19 cellular contexts compared by ENCODE assay signal in the genomic region with DNA sequence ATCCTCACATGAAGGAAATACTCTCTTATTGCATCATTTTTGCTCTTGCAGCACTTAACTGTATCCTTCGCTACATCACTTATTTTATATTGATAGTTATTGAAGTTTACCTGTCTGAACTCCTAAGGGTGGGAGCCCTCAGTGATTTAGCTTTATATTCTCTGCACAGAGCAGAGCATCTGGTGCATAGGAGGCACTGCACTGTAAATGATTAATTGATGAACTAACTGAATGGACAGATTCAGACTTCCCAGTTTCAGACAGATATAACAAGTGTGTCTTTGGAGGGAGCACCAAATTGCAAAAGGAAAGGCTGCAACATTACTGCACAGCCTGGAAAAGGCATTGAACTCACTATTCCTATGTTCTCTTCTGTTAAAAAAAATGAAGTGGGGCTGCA.
DNase-seq lines count a peak whose midpoint lies in the region; ATAC-seq, FAIRE-seq and TF ChIP-seq lines count a peak whose summit lies in the region.
"Had no signal": no experiment of that assay in that cellular context is flagged by ENCODE, and none has a peak within 500 bp of the region (broad histone marks: within the 10 kb centered on the region; RNA-seq: fewer than 3 reads in every experiment).

No MANE protein-coding gene starts in this region.

- TF ChIP-seq EP300 in GM12878 (IDR thresholded peaks at IDR 0.05; ENCODE audit: borderline replicate concordance in 1 of 2, control insufficient read depth in 1 of 2, low read depth in 2 of 2, low read length in 2 of 2) = no peak

- no peak for DNase-seq in GM12878 (ENCODE audit: low read depth, low spot score)
- peak; percentile 30 for DNase-seq in renal cortical epithelial cell (ENCODE audit: low read depth)
- DNase-seq in foreskin fibroblast = no peak
- no peak for DNase-seq in mesendoderm
- DNase-seq: CD8-positive, alpha-beta T cell; COR-L47; DMS153; DMS79 treated with DMSO at 0.1 percent for 48 hours; EL; HCEC 1CT; HFFc6 had no signal

- H4K5ac ChIP-seq in mesendoderm (ENCODE audit: low read length) = no peak overlapping the region

- H3K9ac ChIP-seq in GM12878 (ENCODE audit: control insufficient read depth, insufficient read depth, low read length) (no peak overlapping the region), mesendoderm (ENCODE audit: low read length) (no peak overlapping the region)
- H3K9ac ChIP-seq: KMS-11 had no signal

- intact Hi-C loops in GM12878 (cut with micrococcal nuclease; ENCODE audit: unreplicated experiment) = loop anchor here (1.0 kb wide), 1 partner anchor 25 kb away; no protein-coding TSS in a partner anchor

- peaks cover 6% of the 10 kb centered on the region; the same call in 2 of the 3 replicates for H3K9me3 ChIP-seq in GM12878 (replicated peaks; ENCODE audit: control insufficient read depth, insufficient read depth, low read length)

- no peak overlapping the region for H3K18ac ChIP-seq in mesendoderm (ENCODE audit: low read length)

- H3K4me2 ChIP-seq in GM12878 (ENCODE audit: control insufficient read depth, insufficient read depth) = no peak overlapping the region
- H3K4me2 ChIP-seq in mesendoderm (ENCODE audit: low read length) = no peak overlapping the region
- H3K4me2 ChIP-seq: KMS-11 had no signal

- H2BK120ac ChIP-seq in mesendoderm (ENCODE audit: low read depth, low read length) = no peak overlapping the region

- TF ChIP-seq CTCF in GM12878 (IDR thresholded peaks at IDR 0.05 in 2 of 3, conservative IDR thresholded peaks at IDR 0.05 in 1 of 3; ENCODE audit: control insufficient read depth in 2 of 3, extremely low read depth in 1 of 3, insufficient read depth in 1 of 3, low read depth in 3 of 3, low read length in 3 of 3) (no peak), foreskin fibroblast (IDR thresholded peaks at IDR 0.05; ENCODE audit: low read depth, low read length) (no peak)

- no peaks in the 10 kb centered on the region for H3K4me1 ChIP-seq in GM12878 (ENCODE audit: control insufficient read depth, insufficient read depth, low read length)
- no peaks in the 10 kb centered on the region for H3K4me1 ChIP-seq in mesendoderm (ENCODE audit: control insufficient read depth, low read depth, low read length)

- ATAC-seq in GM19025 (IDR thresholded peaks at IDR 0.05; ENCODE audit: low read depth, unreplicated experiment) (peak; percentile 49), GM21786 (IDR thresholded peaks at IDR 0.05; ENCODE audit: unreplicated experiment) (peak; percentile 52), GM12878 (peak; percentile 35; the same call in 2 of the 3 replicates), GM18505 (IDR thresholded peaks at IDR 0.05; ENCODE audit: unreplicated experiment) (no peak)
- ATAC-seq: CD8-positive, alpha-beta T cell had no signal

- H2BK15ac ChIP-seq in mesendoderm (replicated peaks; ENCODE audit: low read depth) = no peak overlapping the region

- SMC1A ChIA-PET in GM12878 (lab: Charles Lee; ENCODE audit: uncharacterized antibody, unreplicated experiment) = interaction anchor here (0.9 to 1.3 kb wide), 2 partner anchors 13 to 55 kb away, joined by 3 read pairs; no protein-coding TSS in a partner anchor

- CTCF ChIA-PET in GM12878 (lab: Yijun Ruan, JAX) = no interaction called here

- H3K56ac ChIP-seq in mesendoderm (ENCODE audit: low read length) = no peak overlapping the region

- FAIRE-seq in GM12878 (lab: Jason Lieb, UNC) = no peak
- FAIRE-seq: A204.1, D721Med, G401.6, H1 had no signal

- H3K79me1 ChIP-seq in mesendoderm (ENCODE audit: low read length) = no peaks in the 10 kb centered on the region

- H2AFZ ChIP-seq in GM12878 (ENCODE audit: control insufficient read depth, low read depth, low read length) = no peak overlapping the region

- WGBS in GM12878 (ENCODE audit: insufficient coverage, insufficient replicate concordance, low lambda C conversion rate, missing lambda C conversion rate) = 0% methylated on average over 1 of the region's 1 CpG
- WGBS in mesendoderm (ENCODE audit: extremely low coverage, insufficient coverage, low lambda C conversion rate) = no CpG with 5 or more reads among the region's 1 CpG

- no peak overlapping the region for H3K23ac ChIP-seq in mesendoderm (ENCODE audit: low read length)

- no peak overlapping the region for H2BK5ac ChIP-seq in mesendoderm (ENCODE audit: low read length)

- TF ChIP-seq POLR2A in GM12878 (IDR thresholded peaks at IDR 0.05; ENCODE audit: low read depth, low read length) (no peak), GM18505 (IDR thresholded peaks at IDR 0.05; ENCODE audit: borderline replicate concordance, extremely low read depth, insufficient read depth, insufficient read length) (no peak)

- RAD21 ChIA-PET in GM12878 (lab: Charles Lee; ENCODE audit: unreplicated experiment) = no interaction called here

- POLR2A ChIA-PET in GM12878 (lab: Charles Lee) = no interaction called here

- H2AK5ac ChIP-seq in mesendoderm (ENCODE audit: low read length) = no peak overlapping the region

- in situ Hi-C loops in GM12878 (cut with MboI) = no loop called here

- no peaks in the 10 kb centered on the region for H3K79me2 ChIP-seq in GM12878 (ENCODE audit: control insufficient read depth, insufficient read depth, low read length)
- H3K79me2 ChIP-seq in mesendoderm (ENCODE audit: control insufficient read depth, insufficient read depth, low read length) = no peaks in the 10 kb centered on the region

- H3K27ac ChIP-seq in GM12878 (ENCODE audit: control insufficient read depth, insufficient read depth) (no peak overlapping the region), mesendoderm (ENCODE audit: low read depth, low read length) (no peak overlapping the region)
- H3K27ac ChIP-seq: KMS-11 had no signal

- H3K4me3 ChIP-seq in GM12878 (no peak overlapping the region), foreskin fibroblast (ENCODE audit: low read depth in 1 of 2, low read length in 2 of 2) (no peak overlapping the region), mesendoderm (ENCODE audit: low read length) (no peak overlapping the region)

- H3K36me3 ChIP-seq in GM12878 (ENCODE audit: control insufficient read depth in 2 of 2, insufficient read depth in 2 of 2, low read length in 1 of 2) (no peaks in the 10 kb centered on the region), mesendoderm (ENCODE audit: control insufficient read depth, insufficient read depth, low read length) (no peaks in the 10 kb centered on the region)

- no peak overlapping the region for H3K4ac ChIP-seq in mesendoderm (ENCODE audit: low read depth, low read length)

- BruUV-seq in GM12878 (replicated peaks; lab: Mats Ljungman, UMichigan) = no TSS peak

- H4K8ac ChIP-seq in mesendoderm (ENCODE audit: low read depth, low read length) = no peak overlapping the region

- no peak for TF ChIP-seq RAD21 in GM12878 (IDR thresholded peaks at IDR 0.05; ENCODE audit: insufficient read depth, low read depth, low read length)

- no peaks in the 10 kb centered on the region for H3K27me3 ChIP-seq in GM12878 (replicated peaks in 1 of 2; ENCODE audit: control insufficient read depth in 2 of 2, insufficient read depth in 2 of 2, low read length in 1 of 2)
- H3K27me3 ChIP-seq in mesendoderm (ENCODE audit: insufficient read depth, low read length, poor library complexity) = no peaks in the 10 kb centered on the region

- no peaks in the 10 kb centered on the region for H4K20me1 ChIP-seq in GM12878 (ENCODE audit: control insufficient read depth, insufficient read depth)

TF ChIP-seq in GM12878, 131 proteins besides CTCF, POLR2A, EP300 and RAD21:
- TF ChIP-seq WRNIP1 (IDR thresholded peaks at IDR 0.05; ENCODE audit: borderline replicate concordance, low read depth, low read length) (no peak), CHD2 (IDR thresholded peaks at IDR 0.05; ENCODE audit: borderline replicate concordance, low read depth, low read length) (no peak), ZZZ3 (IDR thresholded peaks at IDR 0.05; ENCODE audit: control insufficient read depth, insufficient read length, low read depth) (no peak)
- TF ChIP-seq, protein P1, sequence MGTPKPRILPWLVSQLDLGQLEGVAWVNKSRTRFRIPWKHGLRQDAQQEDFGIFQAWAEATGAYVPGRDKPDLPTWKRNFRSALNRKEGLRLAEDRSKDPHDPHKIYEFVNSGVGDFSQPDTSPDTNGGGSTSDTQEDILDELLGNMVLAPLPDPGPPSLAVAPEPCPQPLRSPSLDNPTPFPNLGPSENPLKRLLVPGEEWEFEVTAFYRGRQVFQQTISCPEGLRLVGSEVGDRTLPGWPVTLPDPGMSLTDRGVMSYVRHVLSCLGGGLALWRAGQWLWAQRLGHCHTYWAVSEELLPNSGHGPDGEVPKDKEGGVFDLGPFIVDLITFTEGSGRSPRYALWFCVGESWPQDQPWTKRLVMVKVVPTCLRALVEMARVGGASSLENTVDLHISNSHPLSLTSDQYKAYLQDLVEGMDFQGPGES (IDR thresholded peaks at IDR 0.05) = no peak
TF ChIP-seq in GM12878: peak in this region for 0.
